In the genomic region with DNA sequence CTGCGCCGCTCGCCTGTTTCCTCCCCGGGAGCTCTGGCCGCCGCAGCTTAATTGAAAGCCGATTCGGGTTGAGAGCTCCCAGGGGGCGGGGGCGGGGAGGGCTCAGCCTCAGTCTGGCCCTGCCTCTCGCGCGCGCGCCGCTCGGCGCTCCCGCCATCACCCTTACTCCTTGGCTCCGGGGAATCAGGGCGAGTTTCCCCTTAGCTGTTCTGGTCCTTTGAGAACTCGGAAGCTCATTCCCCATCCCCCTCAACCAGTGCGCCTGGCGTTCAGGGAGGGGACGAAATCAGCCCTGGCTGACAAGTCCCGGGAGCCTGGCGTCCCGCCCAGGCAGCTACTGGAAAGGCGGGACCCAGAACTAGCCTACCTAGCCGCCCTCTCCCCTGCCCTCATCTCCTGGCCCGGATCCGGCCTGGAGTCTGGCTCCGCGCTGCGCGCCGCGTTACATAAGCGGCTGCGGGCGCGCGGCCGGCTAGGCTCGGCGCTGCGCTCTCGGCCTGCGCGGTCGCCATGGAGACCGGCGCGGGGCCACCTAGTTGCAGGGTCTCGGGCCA, we compare ENCODE assay signal across 11 cellular contexts. TPM values are rescaled to one million over a fixed set of nuclear protein-coding genes. Genes with fewer than 3 reads are reported as not detected.
A peak's percentile ranks its signal among the peaks of the same experiment; 100 is the strongest.
DNase-seq lines count a peak whose midpoint lies in the region; ATAC-seq, FAIRE-seq and TF ChIP-seq lines count a peak whose summit lies in the region.
"Had no signal": no experiment of that assay in that cellular context is flagged by ENCODE, and none has a peak within 500 bp of the region (broad histone marks: within the 10 kb centered on the region; RNA-seq: fewer than 3 reads in every experiment).

No MANE protein-coding gene starts in this region.

- WGBS in H1 (ENCODE audit: extremely low coverage in 1 of 2, insufficient coverage in 1 of 2, insufficient read length in 1 of 2, insufficient replicate concordance in 2 of 2, low coverage in 1 of 2, low lambda C conversion rate in 2 of 2, missing lambda C conversion rate in 1 of 2), 2 experiments, result 4% methylated on average over 43 of the region's 55 CpGs; no CpG with 5 or more reads in 1 of the 2 experiments

- no peak for TF ChIP-seq EP300 in H1 (IDR thresholded peaks at IDR 0.05; ENCODE audit: borderline replicate concordance in 1 of 2, low read depth in 2 of 2, low read length in 2 of 2)

- H3K23ac ChIP-seq in H1 (ENCODE audit: insufficient read length), result no peak overlapping the region

- no peak overlapping the region for H3K14ac ChIP-seq in H1 (ENCODE audit: insufficient read length)

- CTCF ChIA-PET in H1 (lab: Charles Lee; ENCODE audit: partially characterized antibody), result interaction anchor here (0.7 to 8.5 kb wide), 8 partner anchors 9 to 147 kb away, joined by 3 to 60 read pairs (median 4); no protein-coding TSS in a partner anchor

- no peak overlapping the region for H4K5ac ChIP-seq in H1 (ENCODE audit: insufficient read length, low read depth, low read length)

- no peak overlapping the region for H4K91ac ChIP-seq in H1 (replicated peaks; ENCODE audit: insufficient read length, low read length)

- H3K9ac ChIP-seq in HUES6 (ENCODE audit: low read length), result no peak overlapping the region
- peak overlapping the region in 1 of 4 experiments; percentile 54; a peak in 1 of 7 replicates for H3K9ac ChIP-seq in H1 (replicated peaks in 1 of 4; ENCODE audit: extremely low read depth in 1 of 4, low read depth in 3 of 4, low read length in 3 of 4)

- H2BK20ac ChIP-seq in H1 (ENCODE audit: low read length), result no peak overlapping the region

- TF ChIP-seq CTCF in H1 (IDR thresholded peaks at IDR 0.05; ENCODE audit: control extremely low read depth in 1 of 3, insufficient read depth in 1 of 3, low read depth in 1 of 3, low read length in 3 of 3), result no peak

- H2BK15ac ChIP-seq in H1 (ENCODE audit: low read length), result no peak overlapping the region

- peaks cover 3% of the 10 kb centered on the region; the same call in 1 of the 2 replicates for H3K23me2 ChIP-seq in H1 (ENCODE audit: low read depth, low read length)

- no peak overlapping the region for H3K4ac ChIP-seq in H1 (replicated peaks; ENCODE audit: insufficient read length, low read depth, low read length)

- DNase-seq in NCI-H345 treated with DMSO at 0.1 percent for 48 hours (lab: John Stamatoyannopoulos, UW; ENCODE audit: unreplicated experiment) (peak; percentile 72), H1 (ENCODE audit: low read depth in 1 of 2, low spot score in 2 of 2) (peak in 1 of 2 experiments; percentile 81), skeletal muscle cell (ENCODE audit: low read depth) (no peak), middle frontal gyrus (ENCODE audit: extremely low spot score, low spot score) (no peak)
- no peak for DNase-seq in activated T-cell treated with anti-CD3 and anti-CD28 coated beads, Interleukin-2, amount 50 U/mL, for 48 hours
- DNase-seq: right lobe of liver, tibial artery had no signal

- H3K4me1 ChIP-seq in HUES6 (ENCODE audit: control insufficient read depth, insufficient read depth, low read length) (peaks cover 7% of the 10 kb centered on the region), H1 (replicated peaks in 1 of 4; ENCODE audit: control insufficient read depth in 3 of 4, insufficient read depth in 4 of 4, low read length in 3 of 4) (peaks cover 0 to 11% (median 7%) of the 10 kb centered on the region in 4 experiments; a peak in 6 of 7 replicates)
- H3K4me1 ChIP-seq: right lobe of liver had no signal

- H4K20me1 ChIP-seq in H1 (replicated peaks in 1 of 2; ENCODE audit: control insufficient read depth in 1 of 2, insufficient read depth in 2 of 2, low read length in 2 of 2), result peaks cover 6 to 17% of the 10 kb centered on the region in 2 experiments

- no peak overlapping the region for H2AK5ac ChIP-seq in H1 (ENCODE audit: low read depth, low read length)

- no peak overlapping the region; the same call in 1 of the 2 replicates for H3K18ac ChIP-seq in H1 (ENCODE audit: extremely low read depth, low read length)

- H2BK120ac ChIP-seq in H1 (replicated peaks; ENCODE audit: low read depth, low read length), result peak overlapping the region; percentile 18

- no peak for FAIRE-seq in H1 (lab: Jason Lieb, UNC)
- FAIRE-seq: GM18507 had no signal

- no peak overlapping the region for H3K56ac ChIP-seq in H1 (replicated peaks; ENCODE audit: insufficient read length, low read depth, low read length)

- no peak for TF ChIP-seq POLR2A in H1 (IDR thresholded peaks at IDR 0.05; ENCODE audit: control extremely low read depth in 1 of 2, low read depth in 2 of 2, low read length in 2 of 2)

- no peak for ATAC-seq in GM19452 (IDR thresholded peaks at IDR 0.05; ENCODE audit: unreplicated experiment)

- no peaks in the 10 kb centered on the region for H3K9me3 ChIP-seq in HUES6 (ENCODE audit: control insufficient read depth, insufficient read depth, low read depth, low read length)
- no peaks in the 10 kb centered on the region for H3K9me3 ChIP-seq in H1 (ENCODE audit: insufficient read depth in 2 of 2, low read depth in 1 of 2, low read length in 1 of 2)
- H3K9me3 ChIP-seq: right lobe of liver, tibial artery had no signal

- no peaks in the 10 kb centered on the region for H3K79me1 ChIP-seq in H1 (ENCODE audit: low read depth, low read length)

- H4K8ac ChIP-seq in H1 (ENCODE audit: extremely low read depth, insufficient read depth, low read length), result peak overlapping the region; percentile 23; the same call in 1 of the 2 replicates

- POLR2A ChIA-PET in H1 (lab: Charles Lee; ENCODE audit: partially characterized antibody), result interaction anchor here (0.8 to 1.9 kb wide), 5 partner anchors 9 to 57 kb away, joined by 4 to 6 read pairs (median 6); no protein-coding TSS in a partner anchor

- H3K36me3 ChIP-seq in HUES6 (ENCODE audit: control insufficient read depth, insufficient read depth, low read length) (no peaks in the 10 kb centered on the region), H1 (ENCODE audit: control insufficient read depth in 2 of 4, insufficient read depth in 4 of 4, low read length in 3 of 4) (no peaks in the 10 kb centered on the region)
- H3K36me3 ChIP-seq: right lobe of liver, tibial artery had no signal

- no peak overlapping the region for H3K27ac ChIP-seq in HUES6 (ENCODE audit: low read depth, low read length)
- no peak overlapping the region for H3K27ac ChIP-seq in H1 (ENCODE audit: low read depth, low read length)
- H3K27ac ChIP-seq: right lobe of liver, tibial artery had no signal

- no peak overlapping the region for H2AFZ ChIP-seq in H1 (ENCODE audit: low read length)

- no peaks in the 10 kb centered on the region for H3K79me2 ChIP-seq in H1 (ENCODE audit: control insufficient read depth in 1 of 2, insufficient read depth in 2 of 2, low read length in 2 of 2)

- H2BK5ac ChIP-seq in H1 (ENCODE audit: low read depth, low read length), result no peak overlapping the region

- TF ChIP-seq RAD21 in H1 (IDR thresholded peaks at IDR 0.05 in 1 of 2, conservative IDR thresholded peaks at IDR 0.05 in 1 of 2; ENCODE audit: low read depth in 2 of 2, low read length in 2 of 2), result 0 out of 4 replicates have a peak, but pooled peaks of 1 of the 2 experiments have one; percentile 8

- H3K4me2 ChIP-seq in H1 (ENCODE audit: insufficient read depth in 1 of 2, low read depth in 2 of 2, low read length in 2 of 2), result peak overlapping the region; percentile 84 to 98

- no peak overlapping the region for H2BK12ac ChIP-seq in H1 (ENCODE audit: low read depth, low read length)

- H3K27me3 ChIP-seq in HUES6 (ENCODE audit: control insufficient read depth, insufficient read depth, low read length) (peaks cover 100% of the 10 kb centered on the region), H1 (replicated peaks in 1 of 4; ENCODE audit: control insufficient read depth in 3 of 4, extremely low read depth in 1 of 4, insufficient read depth in 3 of 4, low read length in 3 of 4) (peaks cover 48 to 95% (median 82%) of the 10 kb centered on the region in 4 experiments)

- H3K4me3 ChIP-seq in HUES6 (ENCODE audit: low read depth, low read length) (peak overlapping the region; percentile 67), H1 (ENCODE audit: extremely low read depth in 1 of 4, insufficient read depth in 2 of 4, low read depth in 3 of 4, low read length in 4 of 4) (peak overlapping the region; percentile 46 to 66 (median 55)), skeletal muscle cell (ENCODE audit: low read depth, low read length) (peak overlapping the region; percentile 27)
- H3K4me3 ChIP-seq: right lobe of liver, tibial artery had no signal

RNA-seq across cellular contexts. Expression of a gene that starts 2.8 kb away (rescaled TPM):
- total RNA-seq in H1 (2021; fragmentation: NEBNext Ultra II Directional; extraction: Animal tissue kit (Norgen Biotek cat#: 25700)), result 5.9 and 7.3 TPM in 2 replicates
- 1.9 and 2.8 TPM in 2 replicates for polyA plus RNA-seq in H1 (2011; rRNA removed)
- 3.4 TPM for polyA plus RNA-seq in H1 (2011; cell fraction: cytosol; rRNA removed)
- 10.2 TPM for polyA plus RNA-seq in H1 (2011; cell fraction: nucleus; rRNA removed)
- polyA plus RNA-seq in H1 (2012, experiment 1 of 2), result 6.1 to 14.6 TPM (median 10.7 TPM) in 4 replicates
- polyA plus RNA-seq in H1 (2012, experiment 2 of 2), result 14.4 TPM
- polyA plus RNA-seq in H1 (2013, experiment 1 of 2), result 13.0 TPM
- 12.6 TPM for polyA plus RNA-seq in H1 (2013, experiment 2 of 2)
- polyA minus RNA-seq in H1 (2011; rRNA and poly(A)+ RNA removed), result 2.0 TPM in 2 replicates
- polyA minus RNA-seq in H1 (2011; cell fraction: cytosol; rRNA and poly(A)+ RNA removed), result not detected
- polyA minus RNA-seq in H1 (2011; cell fraction: nucleus; rRNA and poly(A)+ RNA removed), result 5.2 TPM

RNA-seq across cellular contexts. Expression of a gene that starts 23.1 kb away (rescaled TPM):
- 1.7 and 2.2 TPM in 2 replicates for total RNA-seq in H1 (2021; fragmentation: NEBNext Ultra II Directional; extraction: Animal tissue kit (Norgen Biotek cat#: 25700))
- 1.5 and 1.6 TPM in 2 replicates for polyA plus RNA-seq in H1 (2011; rRNA removed)
- polyA plus RNA-seq in H1 (2011; cell fraction: cytosol; rRNA removed), result 0.90 TPM
- polyA plus RNA-seq in H1 (2011; cell fraction: nucleus; rRNA removed), result 2.0 TPM
- 1.2 to 2.2 TPM (median 2.1 TPM) in 4 replicates for polyA plus RNA-seq in H1 (2012, experiment 1 of 2)
- polyA plus RNA-seq in H1 (2012, experiment 2 of 2), result 1.7 TPM
- 8.6 TPM for polyA plus RNA-seq in H1 (2013, experiment 1 of 2)
- 8.2 TPM for polyA plus RNA-seq in H1 (2013, experiment 2 of 2)
- polyA minus RNA-seq in H1 (2011; rRNA and poly(A)+ RNA removed), result 0.37 and 0.38 TPM in 2 replicates
- 0.44 TPM for polyA minus RNA-seq in H1 (2011; cell fraction: cytosol; rRNA and poly(A)+ RNA removed)
- polyA minus RNA-seq in H1 (2011; cell fraction: nucleus; rRNA and poly(A)+ RNA removed), result 0.80 TPM
- total RNA-seq: OCI-LY7 had no signal

RNA-seq across cellular contexts. Expression of a gene that starts 58.0 kb away (rescaled TPM):
- total RNA-seq in H1 (2021; fragmentation: NEBNext Ultra II Directional; extraction: Animal tissue kit (Norgen Biotek cat#: 25700)), result 29.0 and 29.9 TPM in 2 replicates
- 18.0 and 20.4 TPM in 2 replicates for polyA plus RNA-seq in H1 (2011; rRNA removed)
- polyA plus RNA-seq in H1 (2011; cell fraction: cytosol; rRNA removed), result 18.6 TPM
- polyA plus RNA-seq in H1 (2011; cell fraction: nucleus; rRNA removed), result 20.6 TPM
- 18.4 to 24.0 TPM (median 20.9 TPM) in 4 replicates for polyA plus RNA-seq in H1 (2012, experiment 1 of 2)
- 14.8 TPM for polyA plus RNA-seq in H1 (2012, experiment 2 of 2)
- 21.0 TPM for polyA plus RNA-seq in H1 (2013, experiment 1 of 2)
- polyA plus RNA-seq in H1 (2013, experiment 2 of 2), result 20.1 TPM
- polyA minus RNA-seq in H1 (2011; rRNA and poly(A)+ RNA removed), result 20.7 and 21.7 TPM in 2 replicates
- 14.6 TPM for polyA minus RNA-seq in H1 (2011; cell fraction: cytosol; rRNA and poly(A)+ RNA removed)
- 9.4 TPM for polyA minus RNA-seq in H1 (2011; cell fraction: nucleus; rRNA and poly(A)+ RNA removed)

RNA-seq across cellular contexts. Expression of a gene that starts 59.8 kb away (rescaled TPM):
- 14.6 and 15.9 TPM in 2 replicates for total RNA-seq in H1 (2021; fragmentation: NEBNext Ultra II Directional; extraction: Animal tissue kit (Norgen Biotek cat#: 25700))
- 12.4 and 17.1 TPM in 2 replicates for polyA plus RNA-seq in H1 (2011; rRNA removed)
- 9.0 TPM for polyA plus RNA-seq in H1 (2011; cell fraction: cytosol; rRNA removed)
- 36.3 TPM for polyA plus RNA-seq in H1 (2011; cell fraction: nucleus; rRNA removed)
- 7.6 to 12.8 TPM (median 11.8 TPM) in 4 replicates for polyA plus RNA-seq in H1 (2012, experiment 1 of 2)
- 8.5 TPM for polyA plus RNA-seq in H1 (2012, experiment 2 of 2)
- polyA plus RNA-seq in H1 (2013, experiment 1 of 2), result 10.1 TPM
- 8.8 TPM for polyA plus RNA-seq in H1 (2013, experiment 2 of 2)
- polyA minus RNA-seq in H1 (2011; rRNA and poly(A)+ RNA removed), result 11.4 and 15.8 TPM in 2 replicates
- 11.1 TPM for polyA minus RNA-seq in H1 (2011; cell fraction: cytosol; rRNA and poly(A)+ RNA removed)
- polyA minus RNA-seq in H1 (2011; cell fraction: nucleus; rRNA and poly(A)+ RNA removed), result 31.5 TPM
